Comparison of ENCODE assay signal across 16 cellular contexts in the genomic region with DNA sequence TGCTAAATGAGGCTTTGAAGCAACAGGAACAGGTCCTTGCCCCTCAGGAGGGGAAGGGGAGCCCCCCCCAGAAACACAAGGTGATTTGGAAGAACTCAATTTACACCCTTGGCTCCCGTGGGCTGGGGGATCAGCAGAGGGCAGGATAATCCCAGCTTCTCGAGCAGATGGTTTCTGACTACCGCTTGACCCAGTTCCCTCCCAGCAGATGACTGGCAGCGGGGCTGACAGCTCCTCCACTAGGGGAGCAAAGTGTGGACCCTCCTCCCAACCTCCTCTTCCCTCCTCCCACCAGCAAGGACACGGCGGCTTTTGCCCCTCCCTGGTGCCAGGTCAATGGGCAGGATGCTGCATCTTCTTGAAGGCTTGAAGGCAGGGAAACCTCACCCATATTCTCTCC. TPM values are rescaled to one million over a fixed set of nuclear protein-coding genes. Genes with fewer than 3 reads are reported as not detected.
"Had no signal": no experiment of that assay in that cellular context is flagged by ENCODE, and none has a peak within 500 bp of the region (broad histone marks: within the 10 kb centered on the region; RNA-seq: fewer than 3 reads in every experiment).

No MANE protein-coding gene starts in this region.

- H3K4me3 ChIP-seq: uterus had no signal

- H3K27ac ChIP-seq: foreskin keratinocyte, tibial nerve, uterus had no signal

- H3K9me3 ChIP-seq: breast epithelium, tibial nerve, uterus had no signal

- H3K4me1 ChIP-seq: foreskin keratinocyte, uterus had no signal

- DNase-seq: activated CD4-positive, alpha-beta T cell treated with anti-CD3 and anti-CD28 coated beads, Interleukin-2, amount 10 ng/mL, durations not matched to agents 7 days and 5 days; activated CD4-positive, CD25-positive, alpha-beta regulatory T cell; activated CD8-positive, alpha-beta memory T cell treated with anti-CD3 and anti-CD28 coated beads for 24 hours; aorta; dermis blood vessel endothelial cell; effector memory CD8-positive, alpha-beta T cell; foreskin keratinocyte; glutamatergic neuron; kidney glomerular epithelial cell; left ventricle myocardium superior; mesendoderm; uterus had no signal

- FAIRE-seq: TTC549 had no signal

- H3K9me3 Mint-ChIP-seq: activated CD4-positive, alpha-beta T cell treated with anti-CD3 and anti-CD28 coated beads, Interleukin-2, amount 10 ng/mL, durations not matched to agents 7 days and 5 days; effector memory CD8-positive, alpha-beta T cell; T-helper 1 cell treated with Interleukin-12 subunit alpha and Interleukin-12 subunit beta and Interleukin-4 antibody, amounts not matched to agents 30 μg/mL and 1 μg/mL, for 36 hours had no signal

- H3K4me3 Mint-ChIP-seq: activated CD4-positive, alpha-beta T cell treated with anti-CD3 and anti-CD28 coated beads, Interleukin-2, amount 10 ng/mL, durations not matched to agents 7 days and 5 days had no signal

- H3K36me3 ChIP-seq: breast epithelium, tibial nerve, uterus had no signal

- ATAC-seq: effector memory CD8-positive, alpha-beta T cell had no signal

- H3K27ac Mint-ChIP-seq: activated CD4-positive, alpha-beta T cell treated with anti-CD3 and anti-CD28 coated beads, Interleukin-2, amount 10 ng/mL, durations not matched to agents 7 days and 5 days; effector memory CD8-positive, alpha-beta T cell; T-helper 1 cell treated with Interleukin-12 subunit alpha and Interleukin-12 subunit beta and Interleukin-4 antibody, amounts not matched to agents 30 μg/mL and 1 μg/mL, for 36 hours had no signal

RNA-seq across cellular contexts. Expression of gene INHBB, which starts 3.5 kb away (rescaled TPM):
- total RNA-seq: activated CD4-positive, alpha-beta T cell treated with anti-CD3 and anti-CD28 coated beads, Interleukin-2, amount 10 ng/mL, durations not matched to agents 7 days and 5 days; foreskin keratinocyte had no signal
- polyA plus RNA-seq: foreskin keratinocyte had no signal
